In genomic region chr10:43250925-43251663, GRCh38 we compare ENCODE assay signal across 13 cellular contexts. TPM values are rescaled to one million over a fixed set of nuclear protein-coding genes. Genes with fewer than 3 reads are reported as not detected.
DNase-seq lines count a peak whose midpoint lies in the region; ATAC-seq and TF ChIP-seq lines count a peak whose summit lies in the region.
"Had no signal": no experiment of that assay in that cellular context is flagged by ENCODE, and none has a peak within 500 bp of the region (broad histone marks: within the 10 kb centered on the region; RNA-seq: fewer than 3 reads in every experiment).

No MANE protein-coding gene starts in this region.

- H3K4me1 ChIP-seq in tibial artery: peaks cover 0 to 4% (median 0%) of the 10 kb centered on the region in 4 donors
- peaks cover 0 to 6% of the 10 kb centered on the region in 2 experiments; a peak in 1 of 4 replicates for H3K4me1 ChIP-seq in SK-N-SH (ENCODE audit: control insufficient read depth in 1 of 2, insufficient read depth in 2 of 2, low read depth in 1 of 2, low read length in 1 of 2)

- CTCF ChIA-PET in SK-N-SH (lab: Yijun Ruan, JAX): no interaction called here

- POLR2A ChIA-PET in SK-N-SH (lab: Yijun Ruan, JAX): no interaction called here

- H3K27ac ChIP-seq in tibial artery (no peak overlapping the region), SK-N-SH (ENCODE audit: low read depth in 2 of 2, low read length in 1 of 2) (no peak overlapping the region)
- H3K27ac ChIP-seq: brain microvascular endothelial cell had no signal

- peaks cover 3% of the 10 kb centered on the region for H3K4me1 Mint-ChIP-seq in activated naive CD8-positive, alpha-beta T cell treated with anti-CD3 and anti-CD28 coated beads for 36 hours
- H3K4me1 Mint-ChIP-seq: neural crest cell had no signal

- WGBS in SK-N-SH (ENCODE audit: low lambda C conversion rate): 47% methylated on average over 6 of the region's 16 CpGs

- TF ChIP-seq CTCF in tibial artery (IDR thresholded peaks at IDR 0.05) (no peak), SK-N-SH (IDR thresholded peaks at IDR 0.05) (no peak)

- TF ChIP-seq EP300 in SK-N-SH (IDR thresholded peaks at IDR 0.05; ENCODE audit: borderline replicate concordance in 1 of 2, low read depth in 1 of 2, low read length in 1 of 2): no peak

- no peak for ATAC-seq in left lobe of liver
- no peak for ATAC-seq in HG03135 (IDR thresholded peaks at IDR 0.05; ENCODE audit: unreplicated experiment)

- H3K79me2 ChIP-seq in SK-N-SH (ENCODE audit: insufficient read depth): no peaks in the 10 kb centered on the region

- H3K9ac ChIP-seq in SK-N-SH: no peak overlapping the region

- H3K4me3 ChIP-seq in tibial artery (no peak overlapping the region), SK-N-SH (ENCODE audit: low read depth in 2 of 2, low read length in 1 of 2) (no peak overlapping the region)

- no peaks in the 10 kb centered on the region for H3K36me3 Mint-ChIP-seq in activated naive CD8-positive, alpha-beta T cell treated with anti-CD3 and anti-CD28 coated beads for 36 hours

- H3K36me3 ChIP-seq in tibial artery (no peaks in the 10 kb centered on the region), SK-N-SH (replicated peaks in 1 of 2; ENCODE audit: control insufficient read depth in 1 of 2, insufficient read depth in 2 of 2, low read length in 1 of 2) (no peaks in the 10 kb centered on the region)
- H3K36me3 ChIP-seq: brain microvascular endothelial cell had no signal

- no peaks in the 10 kb centered on the region for H3F3A ChIP-seq in SK-N-SH (replicated peaks; ENCODE audit: insufficient read depth)

- DNase-seq in activated T-cell treated with anti-CD3 and anti-CD28 coated beads, Interleukin-2, amount 50 U/mL, for 1 hour: peak; percentile 11
- DNase-seq in activated T-cell treated with anti-CD3 and anti-CD28 coated beads for 4 hours (no peak), left lobe of liver (ENCODE audit: low spot score) (peak; percentile 37), tibial artery (peak; percentile 15 to 53), SK-N-SH (no peak)
- peak; percentile 45 for DNase-seq in activated CD8-positive, alpha-beta memory T cell treated with anti-CD3 and anti-CD28 coated beads, Interleukin-2, amount 50 U/mL, for 48 hours
- DNase-seq in activated naive CD8-positive, alpha-beta T cell treated with anti-CD3 and anti-CD28 coated beads for 36 hours: no peak
- DNase-seq: ACHN, brain microvascular endothelial cell, NCI-H2029 treated with DMSO at 0.1 percent for 48 hours, NCI-H82 had no signal

- H3K27me3 Mint-ChIP-seq in activated naive CD8-positive, alpha-beta T cell treated with anti-CD3 and anti-CD28 coated beads for 36 hours: no peaks in the 10 kb centered on the region

- no peak for TF ChIP-seq RAD21 in SK-N-SH (IDR thresholded peaks at IDR 0.05; ENCODE audit: low read length)

- H3K27ac Mint-ChIP-seq in activated naive CD8-positive, alpha-beta T cell treated with anti-CD3 and anti-CD28 coated beads for 36 hours: no peak overlapping the region

- no peak overlapping the region for H3K4me3 Mint-ChIP-seq in activated naive CD8-positive, alpha-beta T cell treated with anti-CD3 and anti-CD28 coated beads for 36 hours
- H3K4me3 Mint-ChIP-seq: neural crest cell had no signal

- H3K27me3 ChIP-seq in tibial artery: peaks cover 0 to 14% of the 10 kb centered on the region in 2 donors
- H3K27me3 ChIP-seq in SK-N-SH (ENCODE audit: insufficient read depth): no peaks in the 10 kb centered on the region
- H3K27me3 ChIP-seq: brain microvascular endothelial cell had no signal

- H4K20me1 ChIP-seq in SK-N-SH (ENCODE audit: insufficient read depth): no peaks in the 10 kb centered on the region

- H3K9me2 ChIP-seq in SK-N-SH: no peaks in the 10 kb centered on the region

- no peak overlapping the region for H3K4me2 ChIP-seq in SK-N-SH

- H3K9me3 ChIP-seq in tibial artery (peaks cover 0 to 2% (median 0%) of the 10 kb centered on the region in 3 donors), SK-N-SH (no peaks in the 10 kb centered on the region)

- H3K9me3 Mint-ChIP-seq in activated naive CD8-positive, alpha-beta T cell treated with anti-CD3 and anti-CD28 coated beads for 36 hours: peaks cover 3% of the 10 kb centered on the region
- H3K9me3 Mint-ChIP-seq: neural crest cell had no signal

- intact Hi-C loops in tibial artery (cut with DNase I; ENCODE audit: low total_unique reads): no loop called here

- no peak overlapping the region for H2AFZ ChIP-seq in SK-N-SH (ENCODE audit: low read depth)

TF ChIP-seq in SK-N-SH, 30 proteins besides CTCF, POLR2A, EP300 and RAD21:
- no peak for TF ChIP-seq MAX (IDR thresholded peaks at IDR 0.05; ENCODE audit: low read depth)
- TF ChIP-seq FOXJ3 (CRISPR knock-in tag; IDR thresholded peaks at IDR 0.05): no peak
- TF ChIP-seq GATA2 (CRISPR knock-in tag; IDR thresholded peaks at IDR 0.05): no peak
- no peak for TF ChIP-seq POLR2AphosphoS5 (IDR thresholded peaks at IDR 0.05; ENCODE audit: low read depth, low read length)
- no peak for TF ChIP-seq FOSL2 (IDR thresholded peaks at IDR 0.05; ENCODE audit: borderline replicate concordance, low read depth)
- TF ChIP-seq USF2 (IDR thresholded peaks at IDR 0.05; ENCODE audit: borderline replicate concordance, low read depth, low read length): no peak
- no peak for TF ChIP-seq FOXM1 (IDR thresholded peaks at IDR 0.05; ENCODE audit: low read depth)
- no peak for TF ChIP-seq TEAD4 (IDR thresholded peaks at IDR 0.05; ENCODE audit: borderline replicate concordance, insufficient read depth)
- TF ChIP-seq SIN3A (IDR thresholded peaks at IDR 0.05; ENCODE audit: borderline replicate concordance, low read depth, low read length): no peak
- TF ChIP-seq RFX5 (IDR thresholded peaks at IDR 0.05; ENCODE audit: low read length): no peak

RNA-seq across cellular contexts. Expression of gene RASGEF1A, which starts 15.8 kb away (rescaled TPM):
- total RNA-seq in left lobe of liver: 0.13 TPM
- under 1 TPM; 0.40 to 0.45 TPM for total RNA-seq in activated naive CD8-positive, alpha-beta T cell treated with anti-CD3 and anti-CD28 coated beads for 36 hours
- not detected in 2 replicates for polyA plus RNA-seq in SK-N-SH (2012; rRNA removed)
- 0.01 TPM in 1 of 2 replicates, not detected in the other for polyA plus RNA-seq in SK-N-SH (2012; cell fraction: cytosol; rRNA removed)
- polyA plus RNA-seq in SK-N-SH (2012; cell fraction: nucleus; rRNA removed): not detected in 2 replicates

Comparison
In these comparisons a context has a peak if more than half of its experiments do, and no peak if none do; other contexts are left out.
1. DNase-seq: peak in activated T-cell treated with anti-CD3 and anti-CD28 coated beads, Interleukin-2, amount 50 U/mL, for 1 hour (single experiment), activated CD8-positive, alpha-beta memory T cell treated with anti-CD3 and anti-CD28 coated beads, Interleukin-2, amount 50 U/mL, for 48 hours (single experiment), left lobe of liver (single experiment) and tibial artery (2 of 2); none in activated T-cell treated with anti-CD3 and anti-CD28 coated beads for 4 hours (single experiment), activated naive CD8-positive, alpha-beta T cell treated with anti-CD3 and anti-CD28 coated beads for 36 hours (single experiment) and SK-N-SH (single experiment).